In genomic region chr7:28037220-28038010, GRCh38 we compare ENCODE assay signal across 8 cellular contexts.
A peak's percentile ranks its signal among the peaks of the same experiment; 100 is the strongest.
DNase-seq lines count a peak whose midpoint lies in the region; ATAC-seq and TF ChIP-seq lines count a peak whose summit lies in the region.

No MANE protein-coding gene starts in this region.

- CTCF ChIA-PET in activated B cell treated with CpG ODN at 0.5 μM for 24 hours (lab: Charles Lee): no interaction called here

- H3K4me1 Mint-ChIP-seq in activated B cell treated with CpG ODN at 0.5 μM for 24 hours: peaks cover 49% of the 10 kb centered on the region

- peak overlapping the region; percentile 13 for H3K27ac ChIP-seq in suprapubic skin

- H3K4me3 ChIP-seq in BE2C (ENCODE audit: low read depth, low read length) (no peak overlapping the region), suprapubic skin (no peak overlapping the region)

- no peaks in the 10 kb centered on the region for H3K27me3 Mint-ChIP-seq in activated B cell treated with CpG ODN at 0.5 μM for 24 hours

- TF ChIP-seq CTCF in BE2C (IDR thresholded peaks at IDR 0.05; ENCODE audit: low read depth, low read length) (no peak), activated B cell treated with CpG ODN at 0.5 μM for 24 hours (IDR thresholded peaks at IDR 0.05) (no peak), suprapubic skin (IDR thresholded peaks at IDR 0.05) (no peak)

- peak overlapping the region; percentile 9 for H3K27ac Mint-ChIP-seq in activated B cell treated with CpG ODN at 0.5 μM for 24 hours

- 58% methylated on average over 6 of the region's 6 CpGs for WGBS in suprapubic skin

- POLR2A ChIA-PET in activated B cell treated with CpG ODN at 0.5 μM for 24 hours (lab: Charles Lee): no interaction called here

- no peak for TF ChIP-seq POLR2A in suprapubic skin (IDR thresholded peaks at IDR 0.05)

- no peak for TF ChIP-seq EP300 in suprapubic skin (IDR thresholded peaks at IDR 0.05)

- ATAC-seq in GM19372 (IDR thresholded peaks at IDR 0.05; ENCODE audit: low read depth, unreplicated experiment) (peak; percentile 82), HG03354 (IDR thresholded peaks at IDR 0.05; ENCODE audit: poor library complexity, severe bottlenecking, unreplicated experiment) (peak; percentile 96), activated B cell treated with CpG ODN at 0.5 μM for 24 hours (ENCODE audit: low read depth) (peak; percentile 87), left ventricle myocardium superior (peak; percentile 73)

- no peaks in the 10 kb centered on the region for H3K27me3 ChIP-seq in BE2C
- no peaks in the 10 kb centered on the region for H3K27me3 ChIP-seq in suprapubic skin

- intact Hi-C loops in activated B cell treated with CpG ODN at 0.5 μM for 24 hours (cut with micrococcal nuclease) (no loop called here), left ventricle myocardium superior (cut with micrococcal nuclease) (no loop called here)

- peaks cover 22% of the 10 kb centered on the region for H3K4me1 ChIP-seq in BE2C
- H3K4me1 ChIP-seq in suprapubic skin: peaks cover 16% of the 10 kb centered on the region

- no peak overlapping the region for H3K4me3 Mint-ChIP-seq in activated B cell treated with CpG ODN at 0.5 μM for 24 hours

- peak; percentile 24 for DNase-seq in BE2C
- no peak for DNase-seq in activated B cell treated with CpG ODN at 0.5 μM for 24 hours
- no peak for DNase-seq in left ventricle myocardium superior
- DNase-seq in suprapubic skin (ENCODE audit: low spot score in 2 of 2): no peak
- no peak for DNase-seq in NCI-H2196 treated with DMSO at 0.1 percent for 48 hours (lab: John Stamatoyannopoulos, UW; ENCODE audit: unreplicated experiment)
- no peak for DNase-seq in NCI-H69 (lab: John Stamatoyannopoulos, UW)

- H3K36me3 ChIP-seq in BE2C: peaks cover under 1% of the 10 kb centered on the region; the same call in 1 of the 2 replicates
- no peaks in the 10 kb centered on the region for H3K36me3 ChIP-seq in suprapubic skin

- H3K9me3 ChIP-seq in BE2C: no peaks in the 10 kb centered on the region
- H3K9me3 ChIP-seq in suprapubic skin: no peaks in the 10 kb centered on the region

- no peaks in the 10 kb centered on the region for H3K9me3 Mint-ChIP-seq in activated B cell treated with CpG ODN at 0.5 μM for 24 hours

- H3K36me3 Mint-ChIP-seq in activated B cell treated with CpG ODN at 0.5 μM for 24 hours (ENCODE audit: low read depth): peaks cover 19% of the 10 kb centered on the region
